Comparison of ENCODE assay signal across 5 cellular contexts in the genomic region with DNA sequence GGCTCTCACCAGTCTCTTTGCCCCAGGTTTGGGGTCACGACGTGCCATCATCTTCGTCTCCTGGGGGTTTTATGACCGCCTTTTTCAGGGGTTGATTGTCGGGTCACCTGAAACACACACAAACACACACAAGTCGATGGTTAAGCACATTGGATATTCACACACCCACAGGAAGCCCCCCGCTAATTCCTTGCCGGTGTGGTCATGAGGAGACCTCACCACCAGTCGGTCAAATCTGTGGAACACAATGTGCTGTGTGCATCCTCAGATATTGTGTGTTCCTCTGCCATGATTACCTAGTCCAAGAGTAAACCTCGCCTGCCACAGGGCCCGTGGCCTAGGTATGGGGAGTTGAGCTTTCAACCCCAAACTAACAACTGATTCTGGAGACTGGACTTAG. TPM values are rescaled to one million over a fixed set of nuclear protein-coding genes. Genes with fewer than 3 reads are reported as not detected.
"Had no signal": no experiment of that assay in that cellular context is flagged by ENCODE, and none has a peak within 500 bp of the region (broad histone marks: within the 10 kb centered on the region; RNA-seq: fewer than 3 reads in every experiment).

No MANE protein-coding gene starts in this region.

RNA-seq across cellular contexts. Expression of gene FAM90A1, which starts 2.6 kb away (rescaled TPM):
- total RNA-seq: HepG2, HT-29, HT1080, IMR-90 had no signal
- polyA plus RNA-seq: HepG2, IgD-negative memory B cell had no signal
